8 cellular contexts compared by ENCODE assay signal in genomic region chr13:44918323-44919102, GRCh38.
DNase-seq lines count a peak whose midpoint lies in the region; ATAC-seq and TF ChIP-seq lines count a peak whose summit lies in the region.

No MANE protein-coding gene starts in this region.

- ATAC-seq in GM18499 (IDR thresholded peaks at IDR 0.05; ENCODE audit: insufficient read depth, unreplicated experiment) (peak; percentile 58), HG02970 (IDR thresholded peaks at IDR 0.05; ENCODE audit: low FRiP score, unreplicated experiment) (peak; percentile 81)

- DNase-seq in A172 (ENCODE audit: low spot score) (peak; percentile 91), NCI-H2196 treated with DMSO at 0.1 percent for 48 hours (lab: John Stamatoyannopoulos, UW; ENCODE audit: unreplicated experiment) (peak; percentile 42), choroid plexus epithelial cell (ENCODE audit: low read depth) (no peak), kidney tubule cell (ENCODE audit: low spot score) (peak; percentile 97)
- DNase-seq in activated CD4-positive, CD25-positive, alpha-beta regulatory T cell treated with anti-CD3 and anti-CD28 coated beads, Interleukin-2, amount 50 U/mL, for 16 hours (ENCODE audit: low read depth, low spot score) = peak; percentile 60
- peak; percentile 55 to 66 for DNase-seq in stimulated activated CD4-positive, alpha-beta T cell treated with anti-CD3 and anti-CD28 coated beads, Interleukin-1b, Interleukin-23, amount 100 ng/mL, for 4 hours (ENCODE audit: low read depth in 2 of 2)

- peak overlapping the region; percentile 61 for H3K4me3 ChIP-seq in choroid plexus epithelial cell (ENCODE audit: low read depth, low read length)

- peak; percentile 76 for TF ChIP-seq CTCF in choroid plexus epithelial cell (conservative IDR thresholded peaks at IDR 0.05; ENCODE audit: low read depth, low read length)
